In the genomic region with DNA sequence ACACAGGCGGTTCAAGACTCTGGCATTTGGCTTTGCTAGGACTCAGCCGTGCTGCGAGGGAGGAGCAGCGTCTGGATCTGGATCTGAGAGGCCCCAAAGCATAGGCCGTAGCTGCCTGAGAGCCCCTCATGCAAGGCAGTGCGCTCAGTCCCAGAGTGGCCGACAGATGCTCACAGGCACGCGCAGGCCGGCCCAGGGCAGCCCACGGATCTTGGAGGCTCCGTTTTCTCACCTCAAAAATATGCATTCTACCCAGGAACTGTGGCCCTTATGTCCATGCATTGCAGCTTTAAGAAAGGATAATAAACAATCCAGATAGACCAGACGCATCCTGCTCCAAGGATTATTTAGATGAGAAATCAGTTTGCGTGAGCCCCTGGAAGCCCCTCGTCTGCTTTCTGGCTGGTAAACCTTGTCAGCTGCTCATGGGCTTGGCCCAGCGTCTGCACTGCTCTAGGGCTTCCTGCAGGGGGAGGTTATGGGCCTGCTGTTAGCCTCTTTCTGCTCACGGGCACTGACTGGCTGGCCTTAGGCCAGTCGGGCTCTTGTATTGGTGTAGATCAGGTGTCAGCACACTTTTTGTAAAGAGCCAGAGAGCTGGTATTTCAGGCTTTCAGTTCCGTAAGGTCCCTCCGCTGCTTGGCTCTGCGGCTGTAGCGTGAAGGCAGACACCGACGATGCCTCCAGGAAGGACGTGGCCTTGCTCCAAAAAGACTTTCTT, we compare ENCODE assay signal across 8 cellular contexts. TPM values are rescaled to one million over a fixed set of nuclear protein-coding genes. Genes with fewer than 3 reads are reported as not detected.
DNase-seq lines count a peak whose midpoint lies in the region; ATAC-seq and TF ChIP-seq lines count a peak whose summit lies in the region.

No MANE protein-coding gene starts in this region.

- ATAC-seq in left lung (peak; percentile 100), HG02610 (IDR thresholded peaks at IDR 0.05; ENCODE audit: unreplicated experiment) (no peak)

- H3F3A ChIP-seq in Loucy (ENCODE audit: low read depth): no peaks in the 10 kb centered on the region

- no peak overlapping the region for H3K4me3 Mint-ChIP-seq in Caco-2 (ENCODE audit: unreplicated experiment)

- no peaks in the 10 kb centered on the region for H3K79me2 ChIP-seq in Loucy (ENCODE audit: insufficient read depth, low read length)

- no peak overlapping the region for H2AFZ ChIP-seq in Loucy (ENCODE audit: low read length)

- CTCF ChIA-PET in Caco-2 (lab: Charles Lee): no interaction called here

- H3K4me2 ChIP-seq in Loucy (ENCODE audit: low read depth, low read length, poor library complexity, severe bottlenecking): no peak overlapping the region

- H3K27me3 Mint-ChIP-seq in Caco-2 (ENCODE audit: insufficient read depth, unreplicated experiment): no peaks in the 10 kb centered on the region

- H3K27me3 ChIP-seq in Caco-2 (replicated peaks; ENCODE audit: control insufficient read depth, insufficient read depth, low read length) (no peaks in the 10 kb centered on the region), Loucy (ENCODE audit: insufficient read depth, low read length, poor library complexity, severe bottlenecking) (no peaks in the 10 kb centered on the region), adipocyte (replicated peaks; ENCODE audit: control insufficient read depth, insufficient read depth, low read length) (no peaks in the 10 kb centered on the region), left lung (no peaks in the 10 kb centered on the region)

- H3K9me3 ChIP-seq in Caco-2 (no peaks in the 10 kb centered on the region), Loucy (ENCODE audit: insufficient read depth, low read depth, low read length) (no peaks in the 10 kb centered on the region), adipocyte (ENCODE audit: control insufficient read depth, low read length) (no peaks in the 10 kb centered on the region), left lung (no peaks in the 10 kb centered on the region)

- H3K4me1 ChIP-seq in Caco-2 (no peaks in the 10 kb centered on the region), Loucy (ENCODE audit: insufficient read depth, low read length, poor library complexity, severe bottlenecking) (no peaks in the 10 kb centered on the region), adipocyte (ENCODE audit: control insufficient read depth, insufficient read depth, low read length) (no peaks in the 10 kb centered on the region), left lung (no peaks in the 10 kb centered on the region)

- H3K27ac Mint-ChIP-seq in Caco-2 (ENCODE audit: unreplicated experiment): no peak overlapping the region

- H3K9ac ChIP-seq in Loucy (ENCODE audit: low read depth, low read length, poor library complexity, severe bottlenecking) (no peak overlapping the region), adipocyte (ENCODE audit: low read length) (no peak overlapping the region)

- H3K9me3 Mint-ChIP-seq in Caco-2 (ENCODE audit: unreplicated experiment): no peaks in the 10 kb centered on the region

- H3K36me3 Mint-ChIP-seq in Caco-2 (ENCODE audit: insufficient read depth, unreplicated experiment): no peaks in the 10 kb centered on the region

- H3K4me3 ChIP-seq in Caco-2 (ENCODE audit: low read depth, low read length) (no peak overlapping the region), Loucy (ENCODE audit: low read length, poor library complexity, severe bottlenecking) (no peak overlapping the region), adipocyte (ENCODE audit: low read length) (no peak overlapping the region), left lung (no peak overlapping the region)

- peak in 1 of 2 experiments; percentile 31 for DNase-seq in Caco-2
- DNase-seq in adipocyte (ENCODE audit: low read depth): peak; percentile 78
- DNase-seq in left lung: peak; percentile 70 to 82
- no peak for DNase-seq in activated CD4-positive, alpha-beta T cell treated with anti-CD3 and anti-CD28 coated beads for 48 hours
- DNase-seq in hippocampal formation (lab: John Stamatoyannopoulos, UW): no peak
- no peak for DNase-seq in cortex of kidney (lab: John Stamatoyannopoulos, UW)

- no peaks in the 10 kb centered on the region for H3K9me2 ChIP-seq in Loucy (replicated peaks; ENCODE audit: low read depth, low read length)

- TF ChIP-seq CTCF in Caco-2 (IDR thresholded peaks at IDR 0.05; ENCODE audit: insufficient read depth in 1 of 2, low read depth in 1 of 2, low read length in 1 of 2, severe bottlenecking in 1 of 2, unreplicated experiment in 1 of 2) (peak; percentile 33 to 39), Loucy (conservative IDR thresholded peaks at IDR 0.05; ENCODE audit: low read length) (peak; percentile 53), left lung (IDR thresholded peaks at IDR 0.05) (peak; percentile 27 to 32)

- H3K27ac ChIP-seq in left lung: no peak overlapping the region

- no peaks in the 10 kb centered on the region for H4K20me1 ChIP-seq in Loucy (ENCODE audit: insufficient read depth, low read length, poor library complexity, severe bottlenecking)

- no peaks in the 10 kb centered on the region for H3K4me1 Mint-ChIP-seq in Caco-2 (ENCODE audit: low read depth, unreplicated experiment)

- no peaks in the 10 kb centered on the region for H3K36me3 ChIP-seq in Caco-2 (ENCODE audit: control insufficient read depth, insufficient read depth, low read length)
- H3K36me3 ChIP-seq in Loucy (ENCODE audit: insufficient read depth, low read length): no peaks in the 10 kb centered on the region
- peaks cover 5% of the 10 kb centered on the region for H3K36me3 ChIP-seq in adipocyte (ENCODE audit: control insufficient read depth, insufficient read depth, low read length, severe bottlenecking)
- no peaks in the 10 kb centered on the region for H3K36me3 ChIP-seq in left lung

- POLR2A ChIA-PET in Caco-2 (lab: Charles Lee): no interaction called here

- intact Hi-C loops in Caco-2 (cut with micrococcal nuclease; ENCODE audit: unreplicated experiment) (no loop called here), left lung (cut with DNase I) (no loop called here)

- no TSS peak for BruUV-seq in Caco-2 (replicated peaks; lab: Mats Ljungman, UMichigan)

RNA-seq across cellular contexts. Expression of a gene that starts 24.2 kb away (rescaled TPM):
- total RNA-seq in Caco-2 (2022) (0.39 TPM in 1 of 2 replicates, not detected in the other), left lung (under 1 TPM; 0.35 to 0.42 TPM)

Comparison
In these comparisons a context has a peak if more than half of its experiments do, and no peak if none do; other contexts are left out.
1. DNase-seq: peak in adipocyte (single experiment) and left lung (2 of 2); none in activated CD4-positive, alpha-beta T cell treated with anti-CD3 and anti-CD28 coated beads for 48 hours (single experiment), hippocampal formation (0 of 2) and cortex of kidney (single experiment).
2. Peak in every context shown above with its lines, with median percentiles within 50 percentile points of each other: CTCF ChIP-seq.